ENCODE assay signal across 19 cellular contexts in the genomic region with DNA sequence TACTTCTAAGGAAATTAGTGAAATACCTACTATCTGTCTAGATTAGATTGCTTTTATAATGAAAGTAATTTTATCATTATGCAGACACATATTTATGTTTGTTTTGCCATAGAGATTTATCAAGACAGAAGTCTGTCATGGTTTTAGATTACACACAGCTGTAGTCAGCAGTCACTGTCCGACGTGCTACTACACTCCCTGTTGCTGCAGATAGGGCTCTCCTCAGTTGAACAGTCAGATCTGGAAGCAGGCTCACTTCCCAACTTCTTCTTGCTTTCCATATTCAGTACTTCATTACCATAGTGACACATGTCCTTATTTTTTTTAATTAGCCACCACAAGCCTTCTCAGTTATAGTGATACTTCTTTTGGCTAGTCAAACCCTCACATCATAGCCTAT.
DNase-seq lines count a peak whose midpoint lies in the region; TF ChIP-seq lines count a peak whose summit lies in the region.
"Had no signal": no experiment of that assay in that cellular context is flagged by ENCODE, and none has a peak within 500 bp of the region (broad histone marks: within the 10 kb centered on the region; RNA-seq: fewer than 3 reads in every experiment).

No MANE protein-coding gene starts in this region.

- CTCF ChIA-PET in HEK293T (lab: Yijun Ruan, JAX): no interaction called here

- DNase-seq in DMS79 treated with DMSO at 0.1 percent for 48 hours (lab: John Stamatoyannopoulos, UW) (peak; percentile 33), DMS79 (lab: John Stamatoyannopoulos, UW) (no peak), HEK293T (ENCODE audit: extremely low spot score) (peak; percentile 14), NCI-H82 treated with DMSO at 0.1 percent for 48 hours (lab: John Stamatoyannopoulos, UW; ENCODE audit: unreplicated experiment) (peak; percentile 30), left kidney (ENCODE audit: low read depth, low spot score) (peak; percentile 27), iPS-NIHi7 (ENCODE audit: extremely low spot score) (no peak), NCI-H1105 treated with DMSO at 0.1 percent for 48 hours (lab: John Stamatoyannopoulos, UW) (no peak), CD1c-positive myeloid dendritic cell (ENCODE audit: extremely low spot score) (no peak)
- DNase-seq: 8988T; Caco-2; CD4-positive, CD25-positive, alpha-beta regulatory T cell; DMS153; HFFc6; KBM-7; NCI-H1930; NCI-H510A treated with DMSO at 0.1 percent for 48 hours; PC-3; SW 1271; T-helper 2 cell had no signal

- POLR2A ChIA-PET in HEK293T (lab: Yijun Ruan, JAX): no interaction called here

TF ChIP-seq in HEK293T, 16 proteins besides CTCF, POLR2A, EP300 and RAD21:
- TF ChIP-seq L3MBTL2 (conservative IDR thresholded peaks at IDR 0.05) (no peak), FOXA1 (IDR thresholded peaks at IDR 0.05) (no peak), CTBP1 (IDR thresholded peaks at IDR 0.05; ENCODE audit: borderline replicate concordance) (no peak), NFRKB (IDR thresholded peaks at IDR 0.05) (no peak), ZNF384 (IDR thresholded peaks at IDR 0.05) (no peak), ARNT (IDR thresholded peaks at IDR 0.05) (no peak), FOXK2 (IDR thresholded peaks at IDR 0.05) (no peak), LEF1 (IDR thresholded peaks at IDR 0.05; ENCODE audit: borderline replicate concordance) (no peak), BHLHE40 (IDR thresholded peaks at IDR 0.05; ENCODE audit: borderline replicate concordance) (no peak), SUZ12 (IDR thresholded peaks at IDR 0.05) (no peak), HDGF (IDR thresholded peaks at IDR 0.05; ENCODE audit: borderline replicate concordance) (no peak), TARDBP (IDR thresholded peaks at IDR 0.05) (no peak), FOXM1 (IDR thresholded peaks at IDR 0.05; ENCODE audit: borderline replicate concordance) (no peak), SP1 (IDR thresholded peaks at IDR 0.05) (no peak), ELF4 (IDR thresholded peaks at IDR 0.05) (no peak)
- TF ChIP-seq, protein P1, sequence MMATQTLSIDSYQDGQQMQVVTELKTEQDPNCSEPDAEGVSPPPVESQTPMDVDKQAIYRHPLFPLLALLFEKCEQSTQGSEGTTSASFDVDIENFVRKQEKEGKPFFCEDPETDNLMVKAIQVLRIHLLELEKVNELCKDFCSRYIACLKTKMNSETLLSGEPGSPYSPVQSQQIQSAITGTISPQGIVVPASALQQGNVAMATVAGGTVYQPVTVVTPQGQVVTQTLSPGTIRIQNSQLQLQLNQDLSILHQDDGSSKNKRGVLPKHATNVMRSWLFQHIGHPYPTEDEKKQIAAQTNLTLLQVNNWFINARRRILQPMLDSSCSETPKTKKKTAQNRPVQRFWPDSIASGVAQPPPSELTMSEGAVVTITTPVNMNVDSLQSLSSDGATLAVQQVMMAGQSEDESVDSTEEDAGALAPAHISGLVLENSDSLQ (IDR thresholded peaks at IDR 0.05): no peak

Comparison
In these comparisons a context has a peak if more than half of its experiments do, and no peak if none do; other contexts are left out.
1. DNase-seq: peak in DMS79 treated with DMSO at 0.1 percent for 48 hours (single experiment), HEK293T (single experiment), NCI-H82 treated with DMSO at 0.1 percent for 48 hours (single experiment) and left kidney (single experiment); none in DMS79 (single experiment), iPS-NIHi7 (single experiment), NCI-H1105 treated with DMSO at 0.1 percent for 48 hours (single experiment) and CD1c-positive myeloid dendritic cell (single experiment).